Comparison of ENCODE assay signal across 1 cellular context in genomic region chr6:42236030-42236429, GRCh38.
TF ChIP-seq lines count a peak whose summit lies in the region.

No MANE protein-coding gene starts in this region.

TF ChIP-seq in WTC11, 78 proteins besides CTCF, POLR2A, EP300 and RAD21 (continued from another document):
- TF ChIP-seq ZNF532 (CRISPR knock-in tag; IDR thresholded peaks at IDR 0.05; ENCODE audit: borderline replicate concordance) (no peak), ERG (CRISPR knock-in tag; IDR thresholded peaks at IDR 0.05) (no peak), ZNF219 (CRISPR knock-in tag; IDR thresholded peaks at IDR 0.05; ENCODE audit: borderline replicate concordance) (no peak), ARID4B (CRISPR knock-in tag; IDR thresholded peaks at IDR 0.05; ENCODE audit: borderline replicate concordance) (no peak), ZNF121 (CRISPR knock-in tag; IDR thresholded peaks at IDR 0.05) (no peak), ZNF232 (CRISPR knock-in tag; IDR thresholded peaks at IDR 0.05) (no peak), HMGA2 (CRISPR knock-in tag; IDR thresholded peaks at IDR 0.05) (no peak), GRHL2 (CRISPR knock-in tag; IDR thresholded peaks at IDR 0.05; ENCODE audit: insufficient replicate concordance, severe bottlenecking) (no peak), ZBTB21 (CRISPR knock-in tag; IDR thresholded peaks at IDR 0.05; ENCODE audit: borderline replicate concordance) (no peak), SOX15 (CRISPR knock-in tag; IDR thresholded peaks at IDR 0.05) (no peak)
- TF ChIP-seq, protein P1, sequence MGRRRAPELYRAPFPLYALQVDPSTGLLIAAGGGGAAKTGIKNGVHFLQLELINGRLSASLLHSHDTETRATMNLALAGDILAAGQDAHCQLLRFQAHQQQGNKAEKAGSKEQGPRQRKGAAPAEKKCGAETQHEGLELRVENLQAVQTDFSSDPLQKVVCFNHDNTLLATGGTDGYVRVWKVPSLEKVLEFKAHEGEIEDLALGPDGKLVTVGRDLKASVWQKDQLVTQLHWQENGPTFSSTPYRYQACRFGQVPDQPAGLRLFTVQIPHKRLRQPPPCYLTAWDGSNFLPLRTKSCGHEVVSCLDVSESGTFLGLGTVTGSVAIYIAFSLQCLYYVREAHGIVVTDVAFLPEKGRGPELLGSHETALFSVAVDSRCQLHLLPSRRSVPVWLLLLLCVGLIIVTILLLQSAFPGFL (CRISPR knock-in tag; IDR thresholded peaks at IDR 0.05; ENCODE audit: borderline replicate concordance): no peak
